Comparison of ENCODE assay signal across 17 cellular contexts in the genomic region with DNA sequence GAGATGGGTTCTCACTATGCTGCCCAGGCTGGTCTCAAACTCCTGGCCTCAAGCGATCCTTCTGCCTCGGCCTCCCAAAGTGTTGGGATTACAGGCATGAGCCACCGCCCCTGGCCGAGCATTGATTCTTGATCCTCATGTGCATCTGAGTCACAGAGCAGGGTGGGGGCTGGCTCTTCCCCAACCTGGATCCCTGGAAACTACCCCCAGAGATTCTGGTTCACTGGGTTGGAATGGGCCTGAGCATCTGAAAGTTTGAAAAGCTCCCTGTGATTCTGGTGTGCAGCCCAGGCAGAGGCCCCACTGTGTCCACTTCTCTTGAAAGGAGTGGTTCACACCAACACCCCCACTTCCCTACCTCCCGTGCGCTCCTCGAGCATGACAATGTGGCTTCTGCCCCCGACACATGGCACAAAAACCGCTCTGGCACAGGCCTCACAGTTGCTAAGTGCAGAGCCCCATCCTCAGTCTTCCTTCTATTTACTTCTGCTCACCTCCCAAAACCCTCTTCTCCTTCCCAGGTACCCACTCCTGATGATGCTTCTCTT. TPM values are rescaled to one million over a fixed set of nuclear protein-coding genes. Genes with fewer than 3 reads are reported as not detected.
"Had no signal": no experiment of that assay in that cellular context is flagged by ENCODE, and none has a peak within 500 bp of the region (broad histone marks: within the 10 kb centered on the region; RNA-seq: fewer than 3 reads in every experiment).

No MANE protein-coding gene starts in this region.

- H3K36me3 ChIP-seq: sigmoid colon, suprapubic skin had no signal

- H3K27me3 Mint-ChIP-seq: activated CD8-positive, alpha-beta T cell treated with anti-CD3 and anti-CD28 coated beads for 36 hours; central memory CD8-positive, alpha-beta T cell; T-cell had no signal

- H3K9me3 Mint-ChIP-seq: activated CD8-positive, alpha-beta T cell treated with anti-CD3 and anti-CD28 coated beads for 36 hours; central memory CD8-positive, alpha-beta T cell; T-cell had no signal

- H3K4me3 ChIP-seq: heart left ventricle, sigmoid colon, SK-N-MC, suprapubic skin had no signal

- H3K27ac Mint-ChIP-seq: activated CD8-positive, alpha-beta T cell treated with anti-CD3 and anti-CD28 coated beads for 36 hours; T-cell had no signal

- H3K36me3 Mint-ChIP-seq: T-cell had no signal

- DNase-seq: activated CD4-positive, alpha-beta T cell treated with anti-CD3 and anti-CD28 coated beads for 4 hours; activated CD8-positive, alpha-beta memory T cell treated with anti-CD3 and anti-CD28 coated beads, Interleukin-2, amount 50 U/mL, for 48 hours; activated CD8-positive, alpha-beta T cell treated with anti-CD3 and anti-CD28 coated beads for 36 hours; activated naive CD4-positive, alpha-beta T cell treated with anti-CD3 and anti-CD28 coated beads, Interleukin-2, amount 50 U/mL, for 16 hours; foreskin fibroblast; heart left ventricle; mammary epithelial cell; sigmoid colon; stimulated activated CD4-positive, alpha-beta T cell treated with anti-CD3 and anti-CD28 coated beads, Interleukin-2, amount 100 ng/mL, for 24 hours; stimulated activated naive CD4-positive, alpha-beta T cell treated with Interleukin-2 at 50 U/mL for 16 hours; T-cell; T1000; WERI-Rb-1 had no signal

- H3K9me3 ChIP-seq: heart left ventricle, sigmoid colon, suprapubic skin had no signal

- H3K27me3 ChIP-seq: heart left ventricle, sigmoid colon, suprapubic skin had no signal

- H3K27ac ChIP-seq: heart left ventricle, sigmoid colon, SK-N-MC, suprapubic skin, WERI-Rb-1 had no signal

- H3K4me3 Mint-ChIP-seq: activated CD8-positive, alpha-beta T cell treated with anti-CD3 and anti-CD28 coated beads for 36 hours; central memory CD8-positive, alpha-beta T cell; T-cell had no signal

- ATAC-seq: activated CD8-positive, alpha-beta T cell treated with anti-CD3 and anti-CD28 coated beads for 36 hours; heart left ventricle; T-cell had no signal

RNA-seq across cellular contexts. Expression of a gene that starts 20.6 kb away (rescaled TPM):
- total RNA-seq: dermis microvascular lymphatic vessel endothelial cell, mammary epithelial cell had no signal
- polyA plus RNA-seq: mammary epithelial cell had no signal
